ENCODE assay signal across 20 cellular contexts in the genomic region with DNA sequence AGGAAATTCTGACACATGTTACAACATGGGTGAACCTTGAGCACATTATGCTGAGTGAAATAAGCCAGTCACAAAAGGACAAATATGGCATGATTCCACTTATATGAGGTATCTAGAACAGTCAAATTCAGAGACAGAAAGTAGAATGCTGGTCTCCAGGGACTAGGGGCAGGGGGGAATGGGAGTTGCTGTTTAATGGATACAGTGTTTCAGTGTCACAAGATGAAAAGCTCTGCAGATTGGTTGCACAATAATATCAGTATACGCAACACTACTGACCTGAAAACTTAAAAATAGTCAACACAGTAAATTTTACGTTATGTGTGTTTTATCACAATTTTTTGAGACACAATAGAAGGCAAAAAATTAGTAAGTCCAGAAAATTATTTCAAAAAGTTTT. TPM values are rescaled to one million over a fixed set of nuclear protein-coding genes. Genes with fewer than 3 reads are reported as not detected.
"Had no signal": no experiment of that assay in that cellular context is flagged by ENCODE, and none has a peak within 500 bp of the region (broad histone marks: within the 10 kb centered on the region; RNA-seq: fewer than 3 reads in every experiment).

No MANE protein-coding gene starts in this region.

- H3K36me3 ChIP-seq: tibial artery, WERI-Rb-1 had no signal

- H3K36me3 Mint-ChIP-seq: activated naive CD8-positive, alpha-beta T cell treated with anti-CD3 and anti-CD28 coated beads, Interleukin-2, amount 10 ng/mL, durations not matched to agents 7 days and 5 days; naive thymus-derived CD8-positive, alpha-beta T cell; stimulated activated effector memory CD8-positive, alpha-beta T cell treated with anti-CD3 and anti-CD28 coated beads, Interleukin-12 subunit alpha, Interleukin-12 subunit beta, amount 100 ng/mL, for 72 hours had no signal

- H3K27me3 Mint-ChIP-seq: progenitor cell of endocrine pancreas had no signal

- H3K4me3 Mint-ChIP-seq: activated CD8-positive, alpha-beta T cell treated with anti-CD3 and anti-CD28 coated beads, Interleukin-2, amount 10 ng/mL, durations not matched to agents 7 days and 5 days; activated naive CD8-positive, alpha-beta T cell treated with anti-CD3 and anti-CD28 coated beads, Interleukin-2, amount 10 ng/mL, durations not matched to agents 7 days and 5 days; naive thymus-derived CD8-positive, alpha-beta T cell; stimulated activated effector memory CD8-positive, alpha-beta T cell treated with anti-CD3 and anti-CD28 coated beads, Interleukin-12 subunit alpha, Interleukin-12 subunit beta, amount 100 ng/mL, for 72 hours had no signal

- H3K9me3 ChIP-seq: tibial artery had no signal

- H3K27ac Mint-ChIP-seq: activated CD8-positive, alpha-beta T cell treated with anti-CD3 and anti-CD28 coated beads, Interleukin-2, amount 10 ng/mL, durations not matched to agents 7 days and 5 days; activated naive CD8-positive, alpha-beta T cell treated with anti-CD3 and anti-CD28 coated beads, Interleukin-2, amount 10 ng/mL, durations not matched to agents 7 days and 5 days; progenitor cell of endocrine pancreas; stimulated activated effector memory CD8-positive, alpha-beta T cell treated with anti-CD3 and anti-CD28 coated beads, Interleukin-12 subunit alpha, Interleukin-12 subunit beta, amount 100 ng/mL, for 72 hours had no signal

- H3K4me3 ChIP-seq: dorsolateral prefrontal cortex, tibial artery had no signal

- DNase-seq: activated CD4-positive, alpha-beta T cell treated with anti-CD3 and anti-CD28 coated beads for 48 hours; activated CD8-positive, alpha-beta memory T cell treated with anti-CD3 and anti-CD28 coated beads, Interleukin-2, amount 50 U/mL, for 48 hours; activated CD8-positive, alpha-beta T cell treated with anti-CD3 and anti-CD28 coated beads, Interleukin-2, amount 10 ng/mL, durations not matched to agents 7 days and 5 days; activated naive CD8-positive, alpha-beta T cell treated with anti-CD3 and anti-CD28 coated beads, Interleukin-2, amount 10 ng/mL, durations not matched to agents 7 days and 5 days; aorta; dorsolateral prefrontal cortex; hypothalamus; left cardiac atrium; naive thymus-derived CD8-positive, alpha-beta T cell; nucleus accumbens; right cardiac atrium; T1000; tibial artery; WERI-Rb-1 had no signal

- FAIRE-seq: bronchial epithelial cell had no signal

- H3K9me3 Mint-ChIP-seq: activated naive CD8-positive, alpha-beta T cell treated with anti-CD3 and anti-CD28 coated beads, Interleukin-2, amount 10 ng/mL, durations not matched to agents 7 days and 5 days; naive thymus-derived CD8-positive, alpha-beta T cell; stimulated activated effector memory CD8-positive, alpha-beta T cell treated with anti-CD3 and anti-CD28 coated beads, Interleukin-12 subunit alpha, Interleukin-12 subunit beta, amount 100 ng/mL, for 72 hours had no signal

- H3K27ac ChIP-seq: dorsolateral prefrontal cortex, tibial artery, WERI-Rb-1 had no signal

- H3K27me3 ChIP-seq: dorsolateral prefrontal cortex, tibial artery had no signal

- ATAC-seq: activated CD8-positive, alpha-beta T cell treated with anti-CD3 and anti-CD28 coated beads, Interleukin-2, amount 10 ng/mL, durations not matched to agents 7 days and 5 days; left cardiac atrium; naive thymus-derived CD8-positive, alpha-beta T cell; right cardiac atrium; stimulated activated effector memory CD8-positive, alpha-beta T cell treated with anti-CD3 and anti-CD28 coated beads, Interleukin-12 subunit alpha, Interleukin-12 subunit beta, amount 100 ng/mL, for 72 hours had no signal

RNA-seq across cellular contexts. Expression of a gene that starts 4.2 kb away (rescaled TPM):
- total RNA-seq: activated CD8-positive, alpha-beta T cell treated with anti-CD3 and anti-CD28 coated beads, Interleukin-2, amount 10 ng/mL, durations not matched to agents 7 days and 5 days; activated naive CD8-positive, alpha-beta T cell treated with anti-CD3 and anti-CD28 coated beads, Interleukin-2, amount 10 ng/mL, durations not matched to agents 7 days and 5 days; aorta; bronchial epithelial cell; chondrocyte; left cardiac atrium; lung microvascular endothelial cell; mononuclear cell; naive thymus-derived CD8-positive, alpha-beta T cell; right cardiac atrium had no signal
- polyA plus RNA-seq: aorta; naive thymus-derived CD8-positive, alpha-beta T cell had no signal
